23 cellular contexts compared by ENCODE assay signal in genomic region chr3:55584716-55585368, GRCh38.
"Had no signal": no experiment of that assay in that cellular context is flagged by ENCODE, and none has a peak within 500 bp of the region (broad histone marks: within the 10 kb centered on the region; RNA-seq: fewer than 3 reads in every experiment).

No MANE protein-coding gene starts in this region.

- H3K4me1 ChIP-seq: gastrocnemius medialis, lower lobe of right lung had no signal

- H3K36me3 ChIP-seq: esophagus squamous epithelium, gastrocnemius medialis, lower lobe of right lung had no signal

- ATAC-seq: gastrocnemius medialis; left lobe of liver; lower lobe of right lung; natural killer cell; stimulated activated naive B cell treated with anti-CD40 and anti-IgM and Interleukin-4, amounts not matched to agents 10 μg/mL and 1 μg/mL and 100 μg/mL, for 72 hours had no signal

- H3K27ac ChIP-seq: esophagus squamous epithelium, gastrocnemius medialis, lower lobe of right lung had no signal

- H3K4me3 Mint-ChIP-seq: activated CD4-positive, alpha-beta memory T cell treated with anti-CD3 and anti-CD28 coated beads for 36 hours; activated naive CD4-positive, alpha-beta T cell treated with anti-CD3 and anti-CD28 coated beads for 36 hours; activated naive CD8-positive, alpha-beta T cell treated with anti-CD3 and anti-CD28 coated beads, Interleukin-2, amount 10 ng/mL, durations not matched to agents 7 days and 5 days; endodermal cell; mesothelial cell of epicardium; natural killer cell; stimulated activated naive B cell treated with anti-CD40 and anti-IgM and Interleukin-4, amounts not matched to agents 10 μg/mL and 1 μg/mL and 100 μg/mL, for 72 hours; T-helper 1 cell treated with Interleukin-12 subunit alpha and Interleukin-12 subunit beta and Interleukin-4 antibody, amounts not matched to agents 30 μg/mL and 1 μg/mL, for 36 hours; type B pancreatic cell had no signal

- DNase-seq: activated CD4-positive, alpha-beta memory T cell treated with anti-CD3 and anti-CD28 coated beads for 36 hours; activated CD4-positive, alpha-beta T cell treated with anti-CD3 and anti-CD28 coated beads for 48 hours; activated CD4-positive, CD25-positive, alpha-beta regulatory T cell; activated naive CD4-positive, alpha-beta T cell treated with anti-CD3 and anti-CD28 coated beads for 36 hours; activated naive CD8-positive, alpha-beta T cell treated with anti-CD3 and anti-CD28 coated beads, Interleukin-2, amount 10 ng/mL, durations not matched to agents 7 days and 5 days; activated T-cell treated with anti-CD3 and anti-CD28 coated beads, Interleukin-2, amount 50 U/mL, for 48 hours; amygdala; cortex of kidney; endodermal cell; esophagus squamous epithelium; gastrocnemius medialis; kidney; lower lobe of right lung; natural killer cell; retina; stimulated activated CD4-positive, alpha-beta T cell treated with anti-CD3 and anti-CD28 coated beads, Interleukin-2, amount 100 ng/mL, for 48 hours; stimulated activated CD8-positive, alpha-beta memory T cell treated with anti-CD3 and anti-CD28 coated beads, Interleukin-4, amount 100 ng/mL, for 48 hours; stimulated activated naive B cell treated with anti-CD40 and anti-IgM and Interleukin-4, amounts not matched to agents 10 μg/mL and 1 μg/mL and 100 μg/mL, for 72 hours had no signal

- H3K4me1 Mint-ChIP-seq: activated naive CD8-positive, alpha-beta T cell treated with anti-CD3 and anti-CD28 coated beads, Interleukin-2, amount 10 ng/mL, durations not matched to agents 7 days and 5 days; natural killer cell; stimulated activated naive B cell treated with anti-CD40 and anti-IgM and Interleukin-4, amounts not matched to agents 10 μg/mL and 1 μg/mL and 100 μg/mL, for 72 hours had no signal

- H3K9me3 Mint-ChIP-seq: activated CD4-positive, alpha-beta memory T cell treated with anti-CD3 and anti-CD28 coated beads for 36 hours; activated naive CD4-positive, alpha-beta T cell treated with anti-CD3 and anti-CD28 coated beads for 36 hours; activated naive CD8-positive, alpha-beta T cell treated with anti-CD3 and anti-CD28 coated beads, Interleukin-2, amount 10 ng/mL, durations not matched to agents 7 days and 5 days; endodermal cell; natural killer cell; T-helper 1 cell treated with Interleukin-12 subunit alpha and Interleukin-12 subunit beta and Interleukin-4 antibody, amounts not matched to agents 30 μg/mL and 1 μg/mL, for 36 hours; type B pancreatic cell had no signal

- H3K9me3 ChIP-seq: esophagus squamous epithelium, gastrocnemius medialis, lower lobe of right lung had no signal

- H3K27me3 Mint-ChIP-seq: activated CD4-positive, alpha-beta memory T cell treated with anti-CD3 and anti-CD28 coated beads for 36 hours; activated naive CD8-positive, alpha-beta T cell treated with anti-CD3 and anti-CD28 coated beads, Interleukin-2, amount 10 ng/mL, durations not matched to agents 7 days and 5 days; stimulated activated naive B cell treated with anti-CD40 and anti-IgM and Interleukin-4, amounts not matched to agents 10 μg/mL and 1 μg/mL and 100 μg/mL, for 72 hours had no signal

- H3K27ac Mint-ChIP-seq: activated CD4-positive, alpha-beta memory T cell treated with anti-CD3 and anti-CD28 coated beads for 36 hours; activated naive CD4-positive, alpha-beta T cell treated with anti-CD3 and anti-CD28 coated beads for 36 hours; activated naive CD8-positive, alpha-beta T cell treated with anti-CD3 and anti-CD28 coated beads, Interleukin-2, amount 10 ng/mL, durations not matched to agents 7 days and 5 days; endodermal cell; mesothelial cell of epicardium; natural killer cell; progenitor cell of endocrine pancreas; stimulated activated naive B cell treated with anti-CD40 and anti-IgM and Interleukin-4, amounts not matched to agents 10 μg/mL and 1 μg/mL and 100 μg/mL, for 72 hours; T-helper 1 cell treated with Interleukin-12 subunit alpha and Interleukin-12 subunit beta and Interleukin-4 antibody, amounts not matched to agents 30 μg/mL and 1 μg/mL, for 36 hours; type B pancreatic cell had no signal

- H3K27me3 ChIP-seq: esophagus squamous epithelium, gastrocnemius medialis had no signal

- H3K36me3 Mint-ChIP-seq: activated CD4-positive, alpha-beta memory T cell treated with anti-CD3 and anti-CD28 coated beads for 36 hours; activated naive CD8-positive, alpha-beta T cell treated with anti-CD3 and anti-CD28 coated beads, Interleukin-2, amount 10 ng/mL, durations not matched to agents 7 days and 5 days; natural killer cell; stimulated activated naive B cell treated with anti-CD40 and anti-IgM and Interleukin-4, amounts not matched to agents 10 μg/mL and 1 μg/mL and 100 μg/mL, for 72 hours; type B pancreatic cell had no signal

- H3K4me3 ChIP-seq: esophagus squamous epithelium, gastrocnemius medialis, lower lobe of right lung had no signal
